In the genomic region with DNA sequence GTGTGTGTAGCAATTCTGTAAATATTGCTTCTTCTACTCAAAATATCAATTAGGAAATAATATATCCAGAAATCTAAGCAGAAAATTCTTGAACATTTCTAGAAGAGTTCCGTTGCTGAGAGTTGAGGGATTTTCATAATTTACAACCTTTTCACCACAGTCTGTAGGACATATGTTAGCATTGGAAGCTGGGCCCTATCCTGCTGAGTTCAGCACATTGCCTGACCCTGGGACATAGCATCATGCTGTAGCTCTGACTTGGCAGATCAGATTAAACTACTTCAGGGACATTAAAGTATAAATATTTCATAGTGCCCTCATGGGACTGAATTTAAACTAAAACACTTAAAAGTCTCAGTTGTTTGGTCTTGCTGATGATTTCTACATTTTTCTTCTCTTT, we compare ENCODE assay signal across 15 cellular contexts.
DNase-seq lines count a peak whose midpoint lies in the region; ATAC-seq and TF ChIP-seq lines count a peak whose summit lies in the region.
"Had no signal": no experiment of that assay in that cellular context is flagged by ENCODE, and none has a peak within 500 bp of the region (broad histone marks: within the 10 kb centered on the region; RNA-seq: fewer than 3 reads in every experiment).

No MANE protein-coding gene starts in this region.

- peaks cover 8% of the 10 kb centered on the region for H3K4me1 Mint-ChIP-seq in type B pancreatic cell (ENCODE audit: unreplicated experiment)
- no peaks in the 10 kb centered on the region for H3K4me1 Mint-ChIP-seq in activated CD8-positive, alpha-beta memory T cell treated with anti-CD3 and anti-CD28 coated beads, Interleukin-2, amount 10 ng/mL, durations not matched to agents 7 days and 5 days
- H3K4me1 Mint-ChIP-seq: B cell, H9, IgD-negative memory B cell had no signal

- no peaks in the 10 kb centered on the region for H3K9me3 Mint-ChIP-seq in type B pancreatic cell
- H3K9me3 Mint-ChIP-seq in activated CD8-positive, alpha-beta memory T cell treated with anti-CD3 and anti-CD28 coated beads, Interleukin-2, amount 10 ng/mL, durations not matched to agents 7 days and 5 days (ENCODE audit: low read depth) = peaks cover 2% of the 10 kb centered on the region
- H3K9me3 Mint-ChIP-seq: CD8-positive, alpha-beta T cell; H9 had no signal

- H3K4me3 Mint-ChIP-seq in type B pancreatic cell = no peak overlapping the region
- no peak overlapping the region for H3K4me3 Mint-ChIP-seq in activated CD8-positive, alpha-beta memory T cell treated with anti-CD3 and anti-CD28 coated beads, Interleukin-2, amount 10 ng/mL, durations not matched to agents 7 days and 5 days
- H3K4me3 Mint-ChIP-seq: B cell; CD8-positive, alpha-beta T cell; H9; IgD-negative memory B cell had no signal

- ATAC-seq in HG03469 (IDR thresholded peaks at IDR 0.05; ENCODE audit: unreplicated experiment) = no peak
- ATAC-seq in activated CD8-positive, alpha-beta memory T cell treated with anti-CD3 and anti-CD28 coated beads, Interleukin-2, amount 10 ng/mL, durations not matched to agents 7 days and 5 days = no peak
- ATAC-seq: CD8-positive, alpha-beta T cell; GM12878; HepG2 had no signal

- H3K36me3 Mint-ChIP-seq in type B pancreatic cell = no peaks in the 10 kb centered on the region
- H3K36me3 Mint-ChIP-seq in activated CD8-positive, alpha-beta memory T cell treated with anti-CD3 and anti-CD28 coated beads, Interleukin-2, amount 10 ng/mL, durations not matched to agents 7 days and 5 days = no peaks in the 10 kb centered on the region
- H3K36me3 Mint-ChIP-seq: CD8-positive, alpha-beta T cell; IgD-negative memory B cell had no signal

- H3K27me3 Mint-ChIP-seq in type B pancreatic cell = no peaks in the 10 kb centered on the region
- no peaks in the 10 kb centered on the region for H3K27me3 Mint-ChIP-seq in activated CD8-positive, alpha-beta memory T cell treated with anti-CD3 and anti-CD28 coated beads, Interleukin-2, amount 10 ng/mL, durations not matched to agents 7 days and 5 days
- H3K27me3 Mint-ChIP-seq: B cell, IgD-negative memory B cell had no signal

- no peak for TF ChIP-seq CTCF in type B pancreatic cell (conservative IDR thresholded peaks at IDR 0.05)

- CTCF ChIA-PET in activated CD8-positive, alpha-beta memory T cell treated with anti-CD3 and anti-CD28 coated beads, Interleukin-2, amount 10 ng/mL, durations not matched to agents 7 days and 5 days (lab: Charles Lee) = no interaction called here

- H3K27ac Mint-ChIP-seq in type B pancreatic cell = no peak overlapping the region
- H3K27ac Mint-ChIP-seq in activated CD8-positive, alpha-beta memory T cell treated with anti-CD3 and anti-CD28 coated beads, Interleukin-2, amount 10 ng/mL, durations not matched to agents 7 days and 5 days = no peak overlapping the region
- H3K27ac Mint-ChIP-seq: B cell; CD8-positive, alpha-beta T cell; H9; IgD-negative memory B cell had no signal

- peak; percentile 37 for DNase-seq in NCI-H82 (lab: John Stamatoyannopoulos, UW)
- no peak for DNase-seq in NCI-H82 treated with DMSO at 0.1 percent for 48 hours (lab: John Stamatoyannopoulos, UW; ENCODE audit: unreplicated experiment)
- peak; percentile 69 for DNase-seq in SK-N-DZ (ENCODE audit: low spot score)
- DNase-seq in left kidney (ENCODE audit: low read depth, low spot score) = peak; percentile 4
- no peak for DNase-seq in type B pancreatic cell (ENCODE audit: extremely low spot score, unreplicated experiment)
- DNase-seq in activated CD8-positive, alpha-beta memory T cell treated with anti-CD3 and anti-CD28 coated beads, Interleukin-2, amount 10 ng/mL, durations not matched to agents 7 days and 5 days = no peak
- DNase-seq: Calu3; CD8-positive, alpha-beta T cell; DMS79 treated with DMSO at 0.1 percent for 48 hours; H9 had no signal

Comparison
In these comparisons a context has a peak if more than half of its experiments do, and no peak if none do; other contexts are left out.
1. DNase-seq: peak in NCI-H82 (single experiment), SK-N-DZ (single experiment) and left kidney (single experiment); none in NCI-H82 treated with DMSO at 0.1 percent for 48 hours (single experiment), type B pancreatic cell (single experiment) and activated CD8-positive, alpha-beta memory T cell treated with anti-CD3 and anti-CD28 coated beads, Interleukin-2, amount 10 ng/mL, durations not matched to agents 7 days and 5 days (single experiment).